Comparison of ENCODE assay signal across 8 cellular contexts in the genomic region with DNA sequence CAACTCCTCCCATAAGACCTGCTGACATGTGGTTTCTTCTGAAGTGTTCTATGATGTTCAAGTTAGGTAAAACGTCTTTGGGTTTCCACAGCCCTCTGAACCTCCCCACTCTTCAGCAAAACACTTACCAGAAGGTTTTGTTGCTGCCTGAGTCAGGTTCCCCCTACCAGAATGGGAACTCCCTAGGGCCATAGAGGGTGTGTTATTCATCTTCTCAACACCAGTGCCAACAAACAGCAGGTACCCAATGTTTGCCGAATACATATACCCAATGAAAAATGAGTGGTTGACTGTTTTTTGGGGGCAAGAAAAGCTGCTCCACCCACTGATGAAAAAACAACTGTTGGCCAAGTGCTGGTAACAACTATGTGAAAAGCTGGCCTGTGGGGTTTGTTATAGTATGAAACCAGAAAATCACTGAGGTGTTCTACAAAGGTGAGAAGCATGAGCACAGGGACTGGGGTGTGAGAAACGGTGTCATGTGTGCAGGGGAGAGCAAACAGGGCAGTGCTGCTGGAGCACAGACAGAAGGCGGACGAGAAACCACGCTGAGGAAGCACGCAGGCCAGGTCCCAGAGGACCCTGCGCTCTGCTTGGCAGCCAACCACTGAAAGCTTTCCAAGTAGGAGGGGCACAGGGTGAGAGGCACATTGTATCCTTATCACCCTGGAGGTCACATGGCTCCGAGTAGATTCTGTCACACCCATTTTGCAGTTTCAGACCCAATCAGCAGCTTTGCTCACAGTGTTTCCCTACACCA. TPM values are rescaled to one million over a fixed set of nuclear protein-coding genes. Genes with fewer than 3 reads are reported as not detected.
A peak's percentile ranks its signal among the peaks of the same experiment; 100 is the strongest.
DNase-seq lines count a peak whose midpoint lies in the region; ATAC-seq and TF ChIP-seq lines count a peak whose summit lies in the region.

No MANE protein-coding gene starts in this region.

- DNase-seq in Ammon's horn (ENCODE audit: low spot score) (peak; percentile 82), progenitor cell of endocrine pancreas (ENCODE audit: low spot score, unreplicated experiment) (no peak), GM19240 (ENCODE audit: insufficient read length, low spot score) (no peak)
- peak in 3 of 4 experiments; percentile 2 to 13 (median 13) for DNase-seq in activated CD4-positive, CD25-positive, alpha-beta regulatory T cell (lab: John Stamatoyannopoulos, UW)
- peak; percentile 8 to 13 for DNase-seq in stimulated activated CD8-positive, alpha-beta memory T cell treated with anti-CD3 and anti-CD28 coated beads, Interleukin-2, amount 100 ng/mL, for 1 hour (ENCODE audit: low read depth in 2 of 2)

- peaks cover 0 to 14% (median 6%) of the 10 kb centered on the region in 3 donors for H3K4me1 ChIP-seq in gastroesophageal sphincter

- no peaks in the 10 kb centered on the region for H3K27me3 Mint-ChIP-seq in progenitor cell of endocrine pancreas

- TF ChIP-seq EP300 in gastroesophageal sphincter (IDR thresholded peaks at IDR 0.05) = no peak

- H3K4me3 ChIP-seq in gastroesophageal sphincter = no peak overlapping the region

- no peaks in the 10 kb centered on the region for H3K27me3 ChIP-seq in gastroesophageal sphincter

- no peak overlapping the region for H3K27ac Mint-ChIP-seq in progenitor cell of endocrine pancreas

- ATAC-seq in HG03159 (IDR thresholded peaks at IDR 0.05; ENCODE audit: unreplicated experiment) = peak; percentile 93
- peak; percentile 86 for ATAC-seq in gastroesophageal sphincter

- H3K36me3 ChIP-seq in gastroesophageal sphincter = peaks cover 0 to 5% of the 10 kb centered on the region in 2 donors

- 43 to 47% methylated on average over 8 to 9 of the region's 9 CpGs for WGBS in gastroesophageal sphincter (ENCODE audit: low coverage in 1 of 2), 2 donors

- peak; percentile 66 for TF ChIP-seq POLR2A in GM19193 (IDR thresholded peaks at IDR 0.05; ENCODE audit: extremely low read depth, insufficient read depth, insufficient read length)
- no peak for TF ChIP-seq POLR2A in gastroesophageal sphincter (IDR thresholded peaks at IDR 0.05)

- no peaks in the 10 kb centered on the region for H3K36me3 Mint-ChIP-seq in progenitor cell of endocrine pancreas (ENCODE audit: insufficient read depth)

- TF ChIP-seq CTCF in gastroesophageal sphincter (IDR thresholded peaks at IDR 0.05) (no peak), progenitor cell of endocrine pancreas (IDR thresholded peaks at IDR 0.05; ENCODE audit: unreplicated experiment) (no peak)

- no peak overlapping the region for H3K4me3 Mint-ChIP-seq in progenitor cell of endocrine pancreas (ENCODE audit: low read depth)

- peak overlapping the region in 1 of 4 donors; percentile 7 for H3K27ac ChIP-seq in gastroesophageal sphincter

- no peaks in the 10 kb centered on the region for H3K9me3 Mint-ChIP-seq in progenitor cell of endocrine pancreas (ENCODE audit: low read depth)

- no peaks in the 10 kb centered on the region for H3K4me1 Mint-ChIP-seq in progenitor cell of endocrine pancreas (ENCODE audit: low read depth)

- H3K9me3 ChIP-seq in gastroesophageal sphincter = no peaks in the 10 kb centered on the region

RNA-seq across cellular contexts. Expression of gene ATP8A1, which starts 28.8 kb away (rescaled TPM):
- total RNA-seq in gastroesophageal sphincter = 10 to 100 TPM in 2 of 4 donors, 1 to 10 TPM in 2; 5.6 to 21.9 (median 8.9) TPM
- 13.7 and 14.6 TPM in 2 replicates for total RNA-seq in progenitor cell of endocrine pancreas

Comparison
In these comparisons a context has a peak if more than half of its experiments do, and no peak if none do; other contexts are left out.
1. DNase-seq: peak in Ammon's horn (single experiment), activated CD4-positive, CD25-positive, alpha-beta regulatory T cell (3 of 4) and stimulated activated CD8-positive, alpha-beta memory T cell treated with anti-CD3 and anti-CD28 coated beads, Interleukin-2, amount 100 ng/mL, for 1 hour (2 of 2); none in progenitor cell of endocrine pancreas (single experiment) and GM19240 (single experiment).